1 cellular context compared by ENCODE assay signal in the genomic region with DNA sequence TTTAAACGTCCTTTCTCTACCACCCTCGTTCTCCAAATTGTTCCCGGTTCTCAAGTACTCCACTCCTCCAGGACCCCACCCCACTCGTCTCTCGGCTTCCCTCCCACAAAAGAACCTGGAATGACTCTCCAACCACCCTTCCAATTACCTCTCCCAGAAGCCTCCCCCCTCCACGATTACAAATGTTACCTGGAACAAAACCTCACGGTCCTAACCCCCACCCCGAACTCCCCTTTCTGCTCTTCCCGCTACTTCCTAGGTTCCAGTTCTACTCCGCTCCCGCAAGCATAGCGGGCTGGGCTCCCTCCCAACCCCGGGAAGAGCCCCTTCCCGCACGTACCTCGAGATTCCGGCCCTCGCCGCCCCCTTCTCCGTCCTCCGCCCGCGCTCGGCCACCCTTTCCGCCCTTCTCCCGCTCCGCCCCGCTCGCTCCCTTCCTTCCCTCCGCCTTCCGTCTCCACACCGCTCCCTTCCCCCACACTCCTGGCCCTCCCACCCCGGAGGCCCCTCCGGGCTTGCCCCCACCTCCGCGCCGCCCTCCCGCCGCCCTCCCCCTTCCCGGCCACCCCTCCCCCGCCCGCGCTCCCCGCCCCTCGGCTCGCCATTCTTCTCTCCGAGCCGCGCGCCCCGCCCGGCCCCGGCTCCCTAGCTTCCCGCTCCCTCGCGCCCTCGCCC.
TF ChIP-seq lines count a peak whose summit lies in the region.

No MANE protein-coding gene starts in this region.

TF ChIP-seq in HEK293, 187 proteins besides CTCF, POLR2A, EP300 and RAD21 (continued from another document and continues in another):
- TF ChIP-seq, protein P1, sequence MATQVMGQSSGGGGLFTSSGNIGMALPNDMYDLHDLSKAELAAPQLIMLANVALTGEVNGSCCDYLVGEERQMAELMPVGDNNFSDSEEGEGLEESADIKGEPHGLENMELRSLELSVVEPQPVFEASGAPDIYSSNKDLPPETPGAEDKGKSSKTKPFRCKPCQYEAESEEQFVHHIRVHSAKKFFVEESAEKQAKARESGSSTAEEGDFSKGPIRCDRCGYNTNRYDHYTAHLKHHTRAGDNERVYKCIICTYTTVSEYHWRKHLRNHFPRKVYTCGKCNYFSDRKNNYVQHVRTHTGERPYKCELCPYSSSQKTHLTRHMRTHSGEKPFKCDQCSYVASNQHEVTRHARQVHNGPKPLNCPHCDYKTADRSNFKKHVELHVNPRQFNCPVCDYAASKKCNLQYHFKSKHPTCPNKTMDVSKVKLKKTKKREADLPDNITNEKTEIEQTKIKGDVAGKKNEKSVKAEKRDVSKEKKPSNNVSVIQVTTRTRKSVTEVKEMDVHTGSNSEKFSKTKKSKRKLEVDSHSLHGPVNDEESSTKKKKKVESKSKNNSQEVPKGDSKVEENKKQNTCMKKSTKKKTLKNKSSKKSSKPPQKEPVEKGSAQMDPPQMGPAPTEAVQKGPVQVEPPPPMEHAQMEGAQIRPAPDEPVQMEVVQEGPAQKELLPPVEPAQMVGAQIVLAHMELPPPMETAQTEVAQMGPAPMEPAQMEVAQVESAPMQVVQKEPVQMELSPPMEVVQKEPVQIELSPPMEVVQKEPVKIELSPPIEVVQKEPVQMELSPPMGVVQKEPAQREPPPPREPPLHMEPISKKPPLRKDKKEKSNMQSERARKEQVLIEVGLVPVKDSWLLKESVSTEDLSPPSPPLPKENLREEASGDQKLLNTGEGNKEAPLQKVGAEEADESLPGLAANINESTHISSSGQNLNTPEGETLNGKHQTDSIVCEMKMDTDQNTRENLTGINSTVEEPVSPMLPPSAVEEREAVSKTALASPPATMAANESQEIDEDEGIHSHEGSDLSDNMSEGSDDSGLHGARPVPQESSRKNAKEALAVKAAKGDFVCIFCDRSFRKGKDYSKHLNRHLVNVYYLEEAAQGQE (tag by site-specific recombination; IDR thresholded peaks at IDR 0.05): no peak
- TF ChIP-seq ZNF274 (IDR thresholded peaks at IDR 0.05; ENCODE audit: low read length) (no peak), ZNF274 (tag by site-specific recombination; IDR thresholded peaks at IDR 0.05; ENCODE audit: borderline replicate concordance) (no peak), ZEB2 (tag by site-specific recombination; IDR thresholded peaks at IDR 0.05) (peak; percentile 40; the same call in 1 of the 2 replicates), ZBTB1 (tag by site-specific recombination; IDR thresholded peaks at IDR 0.05) (no peak), ZFP37 (tag by site-specific recombination; IDR thresholded peaks at IDR 0.05) (no peak), ZNF391 (tag by site-specific recombination; IDR thresholded peaks at IDR 0.05; ENCODE audit: borderline replicate concordance, low read depth) (peak; percentile 76; the same call in 1 of the 2 replicates), TRIM28 (IDR thresholded peaks at IDR 0.05; ENCODE audit: borderline replicate concordance, low read length) (no peak), ZNF549 (tag by site-specific recombination; IDR thresholded peaks at IDR 0.05) (no peak), ZNF112 (tag by site-specific recombination; IDR thresholded peaks at IDR 0.05) (no peak), ZNF221 (tag by site-specific recombination; IDR thresholded peaks at IDR 0.05; ENCODE audit: borderline replicate concordance) (no peak), ZNF404 (tag by site-specific recombination; IDR thresholded peaks at IDR 0.05) (no peak), ZNF768 (tag by site-specific recombination; IDR thresholded peaks at IDR 0.05) (peak; percentile 19; the same call in 1 of the 2 replicates), GFI1B (tag by site-specific recombination; IDR thresholded peaks at IDR 0.05) (no peak), ZNF658 (tag by site-specific recombination; IDR thresholded peaks at IDR 0.05) (no peak), ZSCAN30 (tag by site-specific recombination; IDR thresholded peaks at IDR 0.05) (no peak), ZFHX2 (tag by site-specific recombination; conservative IDR thresholded peaks at IDR 0.05) (peak; percentile 93), ZNF560 (tag by site-specific recombination; IDR thresholded peaks at IDR 0.05; ENCODE audit: borderline replicate concordance) (no peak), ZNF146 (tag by site-specific recombination; IDR thresholded peaks at IDR 0.05) (no peak), ZNF133 (tag by site-specific recombination; IDR thresholded peaks at IDR 0.05) (peak; percentile 19; the same call in 1 of the 2 replicates), ZNF2 (tag by site-specific recombination; IDR thresholded peaks at IDR 0.05) (no peak; the same call in 1 of the 2 replicates), ZNF623 (tag by site-specific recombination; IDR thresholded peaks at IDR 0.05) (no peak), ZNF16 (tag by site-specific recombination; IDR thresholded peaks at IDR 0.05; ENCODE audit: low read depth) (no peak), SP7 (tag by site-specific recombination; IDR thresholded peaks at IDR 0.05) (peak; percentile 51), WT1 (tag by site-specific recombination; IDR thresholded peaks at IDR 0.05) (peak; percentile 34; the same call in 1 of the 2 replicates), ZSCAN23 (tag by site-specific recombination; IDR thresholded peaks at IDR 0.05) (no peak), ZNF311 (tag by site-specific recombination; IDR thresholded peaks at IDR 0.05; ENCODE audit: borderline replicate concordance) (no peak), ZNF335 (tag by site-specific recombination; conservative IDR thresholded peaks at IDR 0.05) (peak; percentile 66), GLIS2 (tag by site-specific recombination; IDR thresholded peaks at IDR 0.05) (peak; percentile 23; the same call in 1 of the 2 replicates), ZXDB (tag by site-specific recombination; IDR thresholded peaks at IDR 0.05) (peak; percentile 89), ZNF426 (tag by site-specific recombination; IDR thresholded peaks at IDR 0.05) (no peak), ZNF501 (tag by site-specific recombination; IDR thresholded peaks at IDR 0.05) (peak; percentile 43; the same call in 1 of the 2 replicates), ZNF596 (tag by site-specific recombination; IDR thresholded peaks at IDR 0.05) (no peak), ZNF677 (tag by site-specific recombination; IDR thresholded peaks at IDR 0.05) (no peak)
- TF ChIP-seq, protein P2, sequence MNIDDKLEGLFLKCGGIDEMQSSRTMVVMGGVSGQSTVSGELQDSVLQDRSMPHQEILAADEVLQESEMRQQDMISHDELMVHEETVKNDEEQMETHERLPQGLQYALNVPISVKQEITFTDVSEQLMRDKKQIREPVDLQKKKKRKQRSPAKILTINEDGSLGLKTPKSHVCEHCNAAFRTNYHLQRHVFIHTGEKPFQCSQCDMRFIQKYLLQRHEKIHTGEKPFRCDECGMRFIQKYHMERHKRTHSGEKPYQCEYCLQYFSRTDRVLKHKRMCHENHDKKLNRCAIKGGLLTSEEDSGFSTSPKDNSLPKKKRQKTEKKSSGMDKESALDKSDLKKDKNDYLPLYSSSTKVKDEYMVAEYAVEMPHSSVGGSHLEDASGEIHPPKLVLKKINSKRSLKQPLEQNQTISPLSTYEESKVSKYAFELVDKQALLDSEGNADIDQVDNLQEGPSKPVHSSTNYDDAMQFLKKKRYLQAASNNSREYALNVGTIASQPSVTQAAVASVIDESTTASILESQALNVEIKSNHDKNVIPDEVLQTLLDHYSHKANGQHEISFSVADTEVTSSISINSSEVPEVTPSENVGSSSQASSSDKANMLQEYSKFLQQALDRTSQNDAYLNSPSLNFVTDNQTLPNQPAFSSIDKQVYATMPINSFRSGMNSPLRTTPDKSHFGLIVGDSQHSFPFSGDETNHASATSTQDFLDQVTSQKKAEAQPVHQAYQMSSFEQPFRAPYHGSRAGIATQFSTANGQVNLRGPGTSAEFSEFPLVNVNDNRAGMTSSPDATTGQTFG (tag by site-specific recombination; IDR thresholded peaks at IDR 0.05; ENCODE audit: borderline replicate concordance): peak; percentile 31; the same call in 1 of the 2 replicates
- TF ChIP-seq, protein P3, sequence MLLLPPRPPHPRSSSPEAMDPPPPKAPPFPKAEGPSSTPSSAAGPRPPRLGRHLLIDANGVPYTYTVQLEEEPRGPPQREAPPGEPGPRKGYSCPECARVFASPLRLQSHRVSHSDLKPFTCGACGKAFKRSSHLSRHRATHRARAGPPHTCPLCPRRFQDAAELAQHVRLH (tag by site-specific recombination; IDR thresholded peaks at IDR 0.05): peak; percentile 70
- TF ChIP-seq, protein P4, sequence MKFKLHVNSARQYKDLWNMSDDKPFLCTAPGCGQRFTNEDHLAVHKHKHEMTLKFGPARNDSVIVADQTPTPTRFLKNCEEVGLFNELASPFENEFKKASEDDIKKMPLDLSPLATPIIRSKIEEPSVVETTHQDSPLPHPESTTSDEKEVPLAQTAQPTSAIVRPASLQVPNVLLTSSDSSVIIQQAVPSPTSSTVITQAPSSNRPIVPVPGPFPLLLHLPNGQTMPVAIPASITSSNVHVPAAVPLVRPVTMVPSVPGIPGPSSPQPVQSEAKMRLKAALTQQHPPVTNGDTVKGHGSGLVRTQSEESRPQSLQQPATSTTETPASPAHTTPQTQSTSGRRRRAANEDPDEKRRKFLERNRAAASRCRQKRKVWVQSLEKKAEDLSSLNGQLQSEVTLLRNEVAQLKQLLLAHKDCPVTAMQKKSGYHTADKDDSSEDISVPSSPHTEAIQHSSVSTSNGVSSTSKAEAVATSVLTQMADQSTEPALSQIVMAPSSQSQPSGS (tag by site-specific recombination; IDR thresholded peaks at IDR 0.05; ENCODE audit: low read depth): no peak
- TF ChIP-seq, protein P5, sequence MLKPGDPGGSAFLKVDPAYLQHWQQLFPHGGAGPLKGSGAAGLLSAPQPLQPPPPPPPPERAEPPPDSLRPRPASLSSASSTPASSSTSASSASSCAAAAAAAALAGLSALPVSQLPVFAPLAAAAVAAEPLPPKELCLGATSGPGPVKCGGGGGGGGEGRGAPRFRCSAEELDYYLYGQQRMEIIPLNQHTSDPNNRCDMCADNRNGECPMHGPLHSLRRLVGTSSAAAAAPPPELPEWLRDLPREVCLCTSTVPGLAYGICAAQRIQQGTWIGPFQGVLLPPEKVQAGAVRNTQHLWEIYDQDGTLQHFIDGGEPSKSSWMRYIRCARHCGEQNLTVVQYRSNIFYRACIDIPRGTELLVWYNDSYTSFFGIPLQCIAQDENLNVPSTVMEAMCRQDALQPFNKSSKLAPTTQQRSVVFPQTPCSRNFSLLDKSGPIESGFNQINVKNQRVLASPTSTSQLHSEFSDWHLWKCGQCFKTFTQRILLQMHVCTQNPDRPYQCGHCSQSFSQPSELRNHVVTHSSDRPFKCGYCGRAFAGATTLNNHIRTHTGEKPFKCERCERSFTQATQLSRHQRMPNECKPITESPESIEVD (tag by site-specific recombination; IDR thresholded peaks at IDR 0.05): no peak
- TF ChIP-seq, protein P6, sequence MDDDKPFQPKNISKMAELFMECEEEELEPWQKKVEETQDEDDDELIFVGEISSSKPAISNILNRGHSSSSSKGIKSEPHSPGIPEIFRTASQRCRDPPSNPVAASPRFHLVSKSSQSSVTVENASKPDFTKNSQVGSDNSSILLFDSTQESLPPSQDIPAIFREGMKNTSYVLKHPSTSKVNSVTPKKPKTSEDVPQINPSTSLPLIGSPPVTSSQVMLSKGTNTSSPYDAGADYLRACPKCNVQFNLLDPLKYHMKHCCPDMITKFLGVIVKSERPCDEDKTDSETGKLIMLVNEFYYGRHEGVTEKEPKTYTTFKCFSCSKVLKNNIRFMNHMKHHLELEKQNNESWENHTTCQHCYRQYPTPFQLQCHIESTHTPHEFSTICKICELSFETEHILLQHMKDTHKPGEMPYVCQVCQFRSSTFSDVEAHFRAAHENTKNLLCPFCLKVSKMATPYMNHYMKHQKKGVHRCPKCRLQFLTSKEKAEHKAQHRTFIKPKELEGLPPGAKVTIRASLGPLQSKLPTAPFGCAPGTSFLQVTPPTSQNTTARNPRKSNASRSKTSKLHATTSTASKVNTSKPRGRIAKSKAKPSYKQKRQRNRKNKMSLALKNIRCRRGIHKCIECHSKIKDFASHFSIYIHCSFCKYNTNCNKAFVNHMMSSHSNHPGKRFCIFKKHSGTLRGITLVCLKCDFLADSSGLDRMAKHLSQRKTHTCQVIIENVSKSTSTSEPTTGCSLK (tag by site-specific recombination; IDR thresholded peaks at IDR 0.05): no peak
- TF ChIP-seq, protein P7, sequence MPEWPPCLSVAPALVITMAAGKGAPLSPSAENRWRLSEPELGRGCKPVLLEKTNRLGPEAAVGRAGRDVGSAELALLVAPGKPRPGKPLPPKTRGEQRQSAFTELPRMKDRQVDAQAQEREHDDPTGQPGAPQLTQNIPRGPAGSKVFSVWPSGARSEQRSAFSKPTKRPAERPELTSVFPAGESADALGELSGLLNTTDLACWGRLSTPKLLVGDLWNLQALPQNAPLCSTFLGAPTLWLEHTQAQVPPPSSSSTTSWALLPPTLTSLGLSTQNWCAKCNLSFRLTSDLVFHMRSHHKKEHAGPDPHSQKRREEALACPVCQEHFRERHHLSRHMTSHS (tag by site-specific recombination; IDR thresholded peaks at IDR 0.05): no peak
- TF ChIP-seq, protein P8, sequence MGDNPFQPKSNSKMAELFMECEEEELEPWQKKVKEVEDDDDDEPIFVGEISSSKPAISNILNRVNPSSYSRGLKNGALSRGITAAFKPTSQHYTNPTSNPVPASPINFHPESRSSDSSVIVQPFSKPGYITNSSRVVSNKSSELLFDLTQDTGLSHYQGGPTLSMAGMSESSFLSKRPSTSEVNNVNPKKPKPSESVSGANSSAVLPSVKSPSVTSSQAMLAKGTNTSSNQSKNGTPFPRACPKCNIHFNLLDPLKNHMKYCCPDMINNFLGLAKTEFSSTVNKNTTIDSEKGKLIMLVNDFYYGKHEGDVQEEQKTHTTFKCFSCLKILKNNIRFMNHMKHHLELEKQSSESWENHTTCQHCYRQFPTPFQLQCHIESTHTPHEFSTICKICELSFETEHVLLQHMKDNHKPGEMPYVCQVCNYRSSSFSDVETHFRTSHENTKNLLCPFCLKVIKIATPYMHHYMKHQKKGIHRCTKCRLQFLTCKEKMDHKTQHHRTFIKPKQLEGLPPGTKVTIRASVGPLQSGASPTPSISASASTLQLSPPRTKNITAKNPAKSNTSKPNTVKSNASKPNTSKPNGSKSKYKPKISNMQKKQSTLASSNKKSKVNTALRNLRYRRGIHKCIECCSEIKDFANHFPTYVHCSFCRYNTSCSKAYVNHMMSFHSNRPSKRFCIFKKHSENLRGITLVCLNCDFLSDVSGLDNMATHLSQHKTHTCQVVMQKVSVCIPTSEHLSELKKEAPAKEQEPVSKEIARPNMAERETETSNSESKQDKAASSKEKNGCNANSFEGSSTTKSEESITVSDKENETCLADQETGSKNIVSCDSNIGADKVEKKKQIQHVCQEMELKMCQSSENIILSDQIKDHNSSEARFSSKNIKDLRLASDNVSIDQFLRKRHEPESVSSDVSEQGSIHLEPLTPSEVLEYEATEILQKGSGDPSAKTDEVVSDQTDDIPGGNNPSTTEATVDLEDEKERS (tag by site-specific recombination; IDR thresholded peaks at IDR 0.05): no peak
